8 cellular contexts compared by ENCODE assay signal in genomic region chr6:31826793-31827285, GRCh38. TPM values are rescaled to one million over a fixed set of nuclear protein-coding genes. Genes with fewer than 3 reads are reported as not detected.
DNase-seq lines count a peak whose midpoint lies in the region; ATAC-seq, FAIRE-seq and TF ChIP-seq lines count a peak whose summit lies in the region.

No MANE protein-coding gene starts in this region.

- ATAC-seq in A549 = peak; percentile 48 to 50; a peak in 5 of 6 replicates
- ATAC-seq in heart left ventricle = peak; percentile 49
- ATAC-seq in HG02870 (IDR thresholded peaks at IDR 0.05; ENCODE audit: unreplicated experiment) = no peak

- H3K14ac ChIP-seq in trophoblast cell (ENCODE audit: low read length) = peak overlapping the region; percentile 30

- POLR2A ChIA-PET in A549 (lab: Yijun Ruan, JAX) = interaction anchor here (0.6 to 2.9 kb wide), 32 partner anchors 9 to 285 kb away, joined by 3 to 82 read pairs (median 5); partner anchors contain the start of genes ABHD16A, BAG6, C6orf47 and CSNK2B

- H3K27me3 ChIP-seq in heart left ventricle = no peaks in the 10 kb centered on the region
- H3K27me3 ChIP-seq in trophoblast cell (ENCODE audit: insufficient read depth, low read length) = no peaks in the 10 kb centered on the region

- peaks cover 37% of the 10 kb centered on the region for H3K4me1 Mint-ChIP-seq in activated naive CD8-positive, alpha-beta T cell treated with anti-CD3 and anti-CD28 coated beads for 36 hours

- no peak for TF ChIP-seq EP300 in A549 (IDR thresholded peaks at IDR 0.05)

- no peak overlapping the region for H2AFZ ChIP-seq in trophoblast cell (ENCODE audit: insufficient read depth, low read length, poor library complexity)

- H3K27ac ChIP-seq in A549 (peak overlapping the region; percentile 88 to 94), heart left ventricle (peak overlapping the region; percentile 89 to 98 (median 96)), trophoblast cell (ENCODE audit: low read depth, low read length) (peak overlapping the region; percentile 77)

- peaks cover 6% of the 10 kb centered on the region for H3K36me3 Mint-ChIP-seq in activated naive CD8-positive, alpha-beta T cell treated with anti-CD3 and anti-CD28 coated beads for 36 hours

- no peak overlapping the region for H3K23ac ChIP-seq in trophoblast cell (ENCODE audit: low read length)

- no peak overlapping the region for H2AK5ac ChIP-seq in trophoblast cell (ENCODE audit: low read length)

- peak overlapping the region; percentile 75 for H2BK5ac ChIP-seq in trophoblast cell (ENCODE audit: low read depth, low read length, poor library complexity)

- H3K4me1 ChIP-seq in A549 (peaks cover 38% of the 10 kb centered on the region), heart left ventricle (peaks cover 0 to 51% (median 29%) of the 10 kb centered on the region in 12 donors), trophoblast cell (ENCODE audit: control insufficient read depth in 1 of 2, insufficient read depth in 2 of 2, low read length in 2 of 2) (peaks cover 13 to 20% of the 10 kb centered on the region in 2 experiments)

- H3K36me3 ChIP-seq in heart left ventricle = peaks cover 0 to 6% (median 0%) of the 10 kb centered on the region in 9 donors
- H3K36me3 ChIP-seq in trophoblast cell (ENCODE audit: control insufficient read depth in 1 of 2, insufficient read depth in 2 of 2, low read length in 2 of 2) = no peaks in the 10 kb centered on the region

- peaks cover 9% of the 10 kb centered on the region for H3K79me2 ChIP-seq in trophoblast cell (ENCODE audit: control insufficient read depth, insufficient read depth, low read length, poor library complexity)

- WGBS in A549 (ENCODE audit: missing lambda C conversion rate) = 0% methylated on average over 13 of the region's 13 CpGs
- 0 to 1% (median 0%) methylated on average over 13 of the region's 13 CpGs for WGBS in heart left ventricle, 4 donors
- WGBS in trophoblast cell (ENCODE audit: extremely low coverage, insufficient coverage, insufficient read length) = no CpG with 5 or more reads among the region's 13 CpGs

- DNase-seq in A549 (ENCODE audit: low read depth in 1 of 2, low spot score in 1 of 2) = peak; percentile 53 to 79
- DNase-seq in GM13977 (ENCODE audit: low spot score) = peak; percentile 63
- peak; percentile 57 for DNase-seq in NCI-H1048 (lab: John Stamatoyannopoulos, UW)
- DNase-seq in activated naive CD8-positive, alpha-beta T cell treated with anti-CD3 and anti-CD28 coated beads for 36 hours = no peak
- DNase-seq in heart left ventricle = peak; percentile 89 to 92 (median 90)
- DNase-seq in trophoblast cell = no peak
- DNase-seq in foreskin melanocyte = no peak

- H3K4me2 ChIP-seq in A549 = peak overlapping the region; percentile 89
- H3K4me2 ChIP-seq in trophoblast cell (ENCODE audit: low read length) = peak overlapping the region; percentile 60

- H3K18ac ChIP-seq in trophoblast cell (ENCODE audit: low read length) = no peak overlapping the region

- H4K91ac ChIP-seq in trophoblast cell (ENCODE audit: low read depth, low read length) = peak overlapping the region; percentile 78

- no peak overlapping the region for H4K12ac ChIP-seq in trophoblast cell (ENCODE audit: low read depth, low read length)

- H3K79me1 ChIP-seq in trophoblast cell (ENCODE audit: low read length) = peaks cover 20% of the 10 kb centered on the region

- no peak; the same call in 1 of the 2 replicates for TF ChIP-seq POLR2A in A549 (IDR thresholded peaks at IDR 0.05; ENCODE audit: low read length)
- TF ChIP-seq POLR2A in heart left ventricle (IDR thresholded peaks at IDR 0.05) = peak; percentile 28 to 66

- peak overlapping the region; percentile 41 for H3K9ac ChIP-seq in trophoblast cell (ENCODE audit: low read length)

- in situ Hi-C loops in GM13977 (cut with MboI; ENCODE audit: low pct_unique_long_range_greater_than_20kb, low sequenced_read_pairs, unreplicated experiment) = no loop called here

- no peaks in the 10 kb centered on the region for H3K9me3 ChIP-seq in A549
- no peaks in the 10 kb centered on the region for H3K9me3 ChIP-seq in heart left ventricle
- no peaks in the 10 kb centered on the region for H3K9me3 ChIP-seq in trophoblast cell (ENCODE audit: insufficient read depth, low read depth, low read length)

- H2BK120ac ChIP-seq in trophoblast cell (ENCODE audit: insufficient read depth, low read length, poor library complexity) = peak overlapping the region; percentile 48

- H3K9me3 Mint-ChIP-seq in activated naive CD8-positive, alpha-beta T cell treated with anti-CD3 and anti-CD28 coated beads for 36 hours = no peaks in the 10 kb centered on the region

- intact Hi-C loops in heart left ventricle (cut with DNase I) = loop anchor here in 2 of 10 donors (2.0 to 5.0 kb wide), 3 partner anchors 32 to 96 kb away; partner anchors contain the start of genes CLIC1 (in 1 of the 2) and VARS1 (in 1 of the 2)

- no peak overlapping the region for H3K4ac ChIP-seq in trophoblast cell (ENCODE audit: low read depth, low read length)

- no peak for TF ChIP-seq RAD21 in A549 (conservative IDR thresholded peaks at IDR 0.05 in 1 of 2, IDR thresholded peaks at IDR 0.05 in 1 of 2)

- H3K27me3 Mint-ChIP-seq in activated naive CD8-positive, alpha-beta T cell treated with anti-CD3 and anti-CD28 coated beads for 36 hours = peaks cover 28% of the 10 kb centered on the region

- peak overlapping the region; percentile 80 for H3K4me3 Mint-ChIP-seq in activated naive CD8-positive, alpha-beta T cell treated with anti-CD3 and anti-CD28 coated beads for 36 hours

- no peak overlapping the region for H2BK12ac ChIP-seq in trophoblast cell (ENCODE audit: low read length)

- peak overlapping the region; percentile 60 for H4K8ac ChIP-seq in trophoblast cell (ENCODE audit: low read depth, low read length)

- peak overlapping the region; percentile 90 for H3K27ac Mint-ChIP-seq in activated naive CD8-positive, alpha-beta T cell treated with anti-CD3 and anti-CD28 coated beads for 36 hours

- FAIRE-seq in A549 (lab: Jason Lieb, UNC) = no peak

- H3K4me3 ChIP-seq in A549 (peak overlapping the region; percentile 35), heart left ventricle (peak overlapping the region; percentile 26 to 82 (median 70)), trophoblast cell (ENCODE audit: low read depth, low read length) (no peak overlapping the region)

- no peak for TF ChIP-seq CTCF in A549 (IDR thresholded peaks at IDR 0.05)
- TF ChIP-seq CTCF in GM13977 (IDR thresholded peaks at IDR 0.05; ENCODE audit: extremely low read depth, insufficient read depth, missing control alignments) = no peak
- TF ChIP-seq CTCF in heart left ventricle (IDR thresholded peaks at IDR 0.05) = no peak

- CTCF ChIA-PET in A549 (lab: Yijun Ruan, JAX) = interaction anchor here (0.8 to 1.8 kb wide), 7 partner anchors 9 to 147 kb away, joined by 3 to 8 read pairs (median 3); partner anchors contain the start of genes HSPA1A, HSPA1L and VARS1

RNA-seq across cellular contexts. Expression of gene HSPA1B, which starts 0.7 kb away (rescaled TPM):
- polyA plus RNA-seq in A549 (2011; rRNA removed) = 52.7 and 70.6 TPM in 2 replicates
- 142 and 160 TPM in 2 replicates for polyA plus RNA-seq in A549 (2012; cell fraction: cytosol; rRNA removed)
- 253 and 414 TPM in 2 replicates for polyA plus RNA-seq in A549 (2012; cell fraction: nucleus; rRNA removed)
- polyA plus RNA-seq in A549 (2017; fragmentation: RNase III; extraction: RNeasy Plus Mini Kit Qiagen cat#74134 plus additional on column Dnase treatment) = 56.7 to 125 TPM (median 98.6 TPM) in 3 replicates
- 59.4 and 75.7 TPM in 2 replicates for polyA minus RNA-seq in A549 (2011; rRNA and poly(A)+ RNA removed)
- 10 to 100 TPM; 21.6 to 24.3 TPM for total RNA-seq in activated naive CD8-positive, alpha-beta T cell treated with anti-CD3 and anti-CD28 coated beads for 36 hours
- total RNA-seq in heart left ventricle = 100 to 1,000 TPM; 120 to 306 (median 146) TPM
- polyA plus RNA-seq in heart left ventricle = 100 to 1,000 TPM in 1 of 2 donors, 10 to 100 TPM in 1; 35.2 to 149 TPM
- 125 and 135 TPM in 2 replicates for polyA plus RNA-seq in trophoblast cell (2013)

RNA-seq across cellular contexts. Expression of gene HSPA1A, which starts 11.5 kb away (rescaled TPM):
- polyA plus RNA-seq in A549 (2011; rRNA removed) (88.2 and 122 TPM in 2 replicates), A549 (2017; fragmentation: RNase III; extraction: RNeasy Plus Mini Kit Qiagen cat#74134 plus additional on column Dnase treatment) (129 to 204 TPM (median 194 TPM) in 3 replicates), heart left ventricle (100 to 1,000 TPM; 157 to 179 TPM)
- polyA plus RNA-seq in A549 (2012; cell fraction: cytosol; rRNA removed) = 373 and 433 TPM in 2 replicates
- polyA plus RNA-seq in A549 (2012; cell fraction: nucleus; rRNA removed) = 595 and 923 TPM in 2 replicates
- polyA minus RNA-seq in A549 (2011; rRNA and poly(A)+ RNA removed) = 70.9 and 89.7 TPM in 2 replicates
- 10 to 100 TPM; 24.3 to 24.8 TPM for total RNA-seq in activated naive CD8-positive, alpha-beta T cell treated with anti-CD3 and anti-CD28 coated beads for 36 hours
- 100 to 1,000 TPM; 169 to 412 (median 197) TPM for total RNA-seq in heart left ventricle
- polyA plus RNA-seq in trophoblast cell (2013) = 93.2 and 100 TPM in 2 replicates

RNA-seq across cellular contexts. Expression of gene HSPA1L, which starts 11.8 kb away (rescaled TPM):
- 1.2 and 1.6 TPM in 2 replicates for polyA plus RNA-seq in A549 (2011; rRNA removed)
- 0.67 and 0.70 TPM in 2 replicates for polyA plus RNA-seq in A549 (2012; cell fraction: cytosol; rRNA removed)
- 0.50 and 0.70 TPM in 2 replicates for polyA plus RNA-seq in A549 (2012; cell fraction: nucleus; rRNA removed)
- polyA plus RNA-seq in A549 (2017; fragmentation: RNase III; extraction: RNeasy Plus Mini Kit Qiagen cat#74134 plus additional on column Dnase treatment) = 1.2 to 1.7 TPM (median 1.4 TPM) in 3 replicates
- polyA minus RNA-seq in A549 (2011; rRNA and poly(A)+ RNA removed) = 1.4 and 1.6 TPM in 2 replicates
- 1 to 10 TPM; 1.2 to 1.5 TPM for total RNA-seq in activated naive CD8-positive, alpha-beta T cell treated with anti-CD3 and anti-CD28 coated beads for 36 hours
- total RNA-seq in heart left ventricle = 1 to 10 TPM; 1.3 to 3.6 (median 1.8) TPM
- polyA plus RNA-seq in heart left ventricle = 1 to 10 TPM in 1 of 2 donors, under 1 TPM in 1; 0.95 to 1.9 TPM
- 0.87 and 0.94 TPM in 2 replicates for polyA plus RNA-seq in trophoblast cell (2013)

RNA-seq across cellular contexts. Expression of gene LSM2, which starts 20.1 kb away (rescaled TPM):
- polyA plus RNA-seq in A549 (2011; rRNA removed) = 54.7 and 73.8 TPM in 2 replicates
- polyA plus RNA-seq in A549 (2012; cell fraction: cytosol; rRNA removed) = 93.2 and 93.8 TPM in 2 replicates
- polyA plus RNA-seq in A549 (2012; cell fraction: nucleus; rRNA removed) = 45.7 and 47.3 TPM in 2 replicates
- 58.9 to 65.3 TPM (median 59.6 TPM) in 3 replicates for polyA plus RNA-seq in A549 (2017; fragmentation: RNase III; extraction: RNeasy Plus Mini Kit Qiagen cat#74134 plus additional on column Dnase treatment)
- polyA minus RNA-seq in A549 (2011; rRNA and poly(A)+ RNA removed) = 49.2 and 60.8 TPM in 2 replicates
- total RNA-seq in activated naive CD8-positive, alpha-beta T cell treated with anti-CD3 and anti-CD28 coated beads for 36 hours = 100 to 1,000 TPM; 145 TPM
- 10 to 100 TPM; 22.9 to 37.4 (median 25.9) TPM for total RNA-seq in heart left ventricle
- 10 to 100 TPM; 27.5 to 64.7 TPM for polyA plus RNA-seq in heart left ventricle
- 109 and 111 TPM in 2 replicates for polyA plus RNA-seq in trophoblast cell (2013)

RNA-seq across cellular contexts. Expression of gene VARS1, which starts 31.3 kb away (rescaled TPM):
- polyA plus RNA-seq in A549 (2011; rRNA removed) (17.7 and 24.7 TPM in 2 replicates), A549 (2017; fragmentation: RNase III; extraction: RNeasy Plus Mini Kit Qiagen cat#74134 plus additional on column Dnase treatment) (57.2 to 58.4 TPM (median 58.3 TPM) in 3 replicates), heart left ventricle (10 to 100 TPM; 21.9 to 54.6 TPM)
- 30.2 and 37.0 TPM in 2 replicates for polyA plus RNA-seq in A549 (2012; cell fraction: cytosol; rRNA removed)
- 141 and 146 TPM in 2 replicates for polyA plus RNA-seq in A549 (2012; cell fraction: nucleus; rRNA removed)
- polyA minus RNA-seq in A549 (2011; rRNA and poly(A)+ RNA removed) = 74.6 and 88.9 TPM in 2 replicates
- total RNA-seq in activated naive CD8-positive, alpha-beta T cell treated with anti-CD3 and anti-CD28 coated beads for 36 hours = 100 to 1,000 TPM; 176 to 181 TPM
- total RNA-seq in heart left ventricle = 10 to 100 TPM; 18.6 to 61.8 (median 26.1) TPM
- 39.7 and 43.2 TPM in 2 replicates for polyA plus RNA-seq in trophoblast cell (2013)

Comparison
In these comparisons a context has a peak if more than half of its experiments do, and no peak if none do; other contexts are left out.
1. DNase-seq: peak in A549 (2 of 2), GM13977 (single experiment), NCI-H1048 (single experiment) and heart left ventricle (5 of 5); none in activated naive CD8-positive, alpha-beta T cell treated with anti-CD3 and anti-CD28 coated beads for 36 hours (single experiment), trophoblast cell (0 of 2) and foreskin melanocyte (single experiment).
2. RNA of gene HSPA1B, which starts 0.7 kb away (total RNA-seq): 120 to 306 TPM in heart left ventricle; 21.6 to 24.3 TPM in activated naive CD8-positive, alpha-beta T cell treated with anti-CD3 and anti-CD28 coated beads for 36 hours; every median in the first group is over 4 times any median in the second.
3. RNA of gene HSPA1A, which starts 11.5 kb away (total RNA-seq): 169 to 412 TPM in heart left ventricle; 24.3 to 24.8 TPM in activated naive CD8-positive, alpha-beta T cell treated with anti-CD3 and anti-CD28 coated beads for 36 hours; every median in the first group is over 4 times any median in the second.
4. Peak in every context shown above with its lines, with median percentiles within 50 percentile points of each other: H3K27ac ChIP-seq.